30 cellular contexts compared by ENCODE assay signal in the genomic region with DNA sequence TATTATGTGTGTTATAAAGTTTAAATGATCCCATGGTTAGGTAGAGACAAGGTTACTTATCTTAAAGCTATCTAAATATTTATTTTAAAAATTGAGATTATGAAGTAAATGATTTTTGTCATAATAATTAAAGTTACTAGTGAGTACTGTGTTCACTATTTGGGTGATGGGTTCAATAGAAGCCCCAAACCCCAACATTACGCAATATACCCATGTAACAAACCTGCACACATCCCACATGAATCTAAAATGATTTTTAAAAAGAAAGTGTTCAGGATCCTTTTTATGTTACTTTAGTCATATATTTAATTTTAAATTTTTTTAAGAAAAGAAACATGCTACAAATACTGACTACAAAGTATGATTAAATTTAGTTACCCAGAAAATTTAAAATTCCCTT.
"Had no signal": no experiment of that assay in that cellular context is flagged by ENCODE, and none has a peak within 500 bp of the region (broad histone marks: within the 10 kb centered on the region; RNA-seq: fewer than 3 reads in every experiment).

No MANE protein-coding gene starts in this region.

- H3K4me3 Mint-ChIP-seq: activated CD4-positive, alpha-beta memory T cell treated with anti-CD3 and anti-CD28 coated beads for 36 hours; activated CD4-positive, alpha-beta T cell treated with anti-CD3 and anti-CD28 coated beads for 36 hours; activated CD4-positive, alpha-beta T cell treated with anti-CD3 and anti-CD28 coated beads, Interleukin-2, amount 10 ng/mL, durations not matched to agents 24 days and 14 days; activated CD8-positive, alpha-beta memory T cell treated with anti-CD3 and anti-CD28 coated beads, Interleukin-2, amount 10 ng/mL, durations not matched to agents 7 days and 5 days; activated CD8-positive, alpha-beta T cell treated with anti-CD3 and anti-CD28 coated beads, Interleukin-2, amount 10 ng/mL, durations not matched to agents 7 days and 5 days; activated naive CD4-positive, alpha-beta T cell treated with anti-CD3 and anti-CD28 coated beads for 36 hours; activated naive CD4-positive, alpha-beta T cell treated with anti-CD3 and anti-CD28 coated beads, Interleukin-2, amount 50 U/mL, for 24 hours; activated naive CD8-positive, alpha-beta T cell treated with anti-CD3 and anti-CD28 coated beads for 36 hours; activated naive CD8-positive, alpha-beta T cell treated with anti-CD3 and anti-CD28 coated beads, Interleukin-2, amount 50 U/mL, for 24 hours; activated T-helper 1 cell treated with anti-CD3 and anti-CD28 coated beads, Interleukin-12 subunit alpha, Interleukin-12 subunit beta, Interleukin-2, Interleukin-4 antibody, amounts not matched to agents 30 ng/mL and 10 ng/mL and 1 ng/mL, durations not matched to agents 14 hours and 24 hours and 36 hours; T-helper 2 cell treated with Interferon-gamma antibody and Interleukin-4, amounts not matched to agents 5 μg/mL and 100 μg/mL, for 36 hours had no signal

- H3K27ac ChIP-seq: adrenal gland, body of pancreas, colonic mucosa, heart left ventricle had no signal

- ATAC-seq: activated CD4-positive, alpha-beta T cell treated with anti-CD3 and anti-CD28 coated beads for 36 hours; activated CD8-positive, alpha-beta memory T cell treated with anti-CD3 and anti-CD28 coated beads, Interleukin-2, amount 10 ng/mL, durations not matched to agents 7 days and 5 days; activated CD8-positive, alpha-beta T cell treated with anti-CD3 and anti-CD28 coated beads, Interleukin-2, amount 10 ng/mL, durations not matched to agents 7 days and 5 days; activated naive CD8-positive, alpha-beta T cell treated with anti-CD3 and anti-CD28 coated beads, Interleukin-2, amount 50 U/mL, for 24 hours; body of pancreas; esophagus mucosa; heart left ventricle had no signal

- H3K4me1 ChIP-seq: adrenal gland, body of pancreas, colonic mucosa, heart left ventricle had no signal

- H3K9me3 ChIP-seq: adrenal gland, body of pancreas, colonic mucosa, heart left ventricle had no signal

- H3K36me3 Mint-ChIP-seq: activated CD4-positive, alpha-beta memory T cell treated with anti-CD3 and anti-CD28 coated beads for 36 hours; activated CD8-positive, alpha-beta memory T cell treated with anti-CD3 and anti-CD28 coated beads, Interleukin-2, amount 10 ng/mL, durations not matched to agents 7 days and 5 days; activated naive CD4-positive, alpha-beta T cell treated with anti-CD3 and anti-CD28 coated beads, Interleukin-2, amount 50 U/mL, for 24 hours; activated naive CD8-positive, alpha-beta T cell treated with anti-CD3 and anti-CD28 coated beads for 36 hours had no signal

- H3K9me3 Mint-ChIP-seq: activated CD4-positive, alpha-beta memory T cell treated with anti-CD3 and anti-CD28 coated beads for 36 hours; activated CD4-positive, alpha-beta T cell treated with anti-CD3 and anti-CD28 coated beads, Interleukin-2, amount 10 ng/mL, durations not matched to agents 24 days and 14 days; activated naive CD4-positive, alpha-beta T cell treated with anti-CD3 and anti-CD28 coated beads for 36 hours; activated naive CD4-positive, alpha-beta T cell treated with anti-CD3 and anti-CD28 coated beads, Interleukin-2, amount 50 U/mL, for 24 hours; activated naive CD8-positive, alpha-beta T cell treated with anti-CD3 and anti-CD28 coated beads for 36 hours; activated naive CD8-positive, alpha-beta T cell treated with anti-CD3 and anti-CD28 coated beads, Interleukin-2, amount 50 U/mL, for 24 hours; activated T-helper 1 cell treated with anti-CD3 and anti-CD28 coated beads, Interleukin-12 subunit alpha, Interleukin-12 subunit beta, Interleukin-2, Interleukin-4 antibody, amounts not matched to agents 30 ng/mL and 10 ng/mL and 1 ng/mL, durations not matched to agents 14 hours and 24 hours and 36 hours; activated T-helper 2 cell treated with anti-CD3 and anti-CD28 coated beads, Interferon-gamma antibody, Interleukin-2, Interleukin-4, amounts not matched to agents 10 μg/mL and 5 μg/mL and 100 μg/mL, durations not matched to agents 14 hours and 24 hours and 36 hours had no signal

- H3K4me3 ChIP-seq: adrenal gland, body of pancreas, colonic mucosa, heart left ventricle had no signal

- H3K36me3 ChIP-seq: adrenal gland, colonic mucosa, heart left ventricle had no signal

- DNase-seq: activated CD4-positive, alpha-beta memory T cell treated with anti-CD3 and anti-CD28 coated beads for 36 hours; activated CD4-positive, alpha-beta T cell treated with anti-CD3 and anti-CD28 coated beads for 36 hours; activated CD4-positive, alpha-beta T cell treated with anti-CD3 and anti-CD28 coated beads, Interleukin-2, amount 10 ng/mL, durations not matched to agents 24 days and 14 days; activated CD4-positive, CD25-positive, alpha-beta regulatory T cell; activated CD4-positive, CD25-positive, alpha-beta regulatory T cell treated with anti-CD3 and anti-CD28 coated beads, Interleukin-2, amount 50 U/mL, for 72 hours; activated CD8-positive, alpha-beta memory T cell treated with anti-CD3 and anti-CD28 coated beads, Interleukin-2, amount 10 ng/mL, durations not matched to agents 7 days and 5 days; activated CD8-positive, alpha-beta memory T cell treated with anti-CD3 and anti-CD28 coated beads, Interleukin-2, amount 50 U/mL, for 4 hours; activated CD8-positive, alpha-beta T cell treated with anti-CD3 and anti-CD28 coated beads, Interleukin-2, amount 10 ng/mL, durations not matched to agents 7 days and 5 days; activated effector memory CD4-positive, alpha-beta T cell treated with anti-CD3 and anti-CD28 coated beads, Interleukin-2, amount 50 U/mL, for 16 hours; activated naive CD4-positive, alpha-beta T cell treated with anti-CD3 and anti-CD28 coated beads for 36 hours; activated naive CD8-positive, alpha-beta T cell treated with anti-CD3 and anti-CD28 coated beads for 36 hours; activated naive CD8-positive, alpha-beta T cell treated with anti-CD3 and anti-CD28 coated beads, Interleukin-2, amount 50 U/mL, for 24 hours; activated T-cell treated with anti-CD3 and anti-CD28 coated beads, Interleukin-2, amount 50 U/mL, for 1 hour; activated T-cell treated with anti-CD3 and anti-CD28 coated beads, Interleukin-2, amount 50 U/mL, for 48 hours; adrenal gland; amygdala; aorta; body of pancreas; caudate nucleus; colonic mucosa; effector CD8-positive, alpha-beta T cell; foreskin fibroblast; heart left ventricle; hypothalamus had no signal

- H3K27me3 ChIP-seq: adrenal gland, body of pancreas, colonic mucosa, heart left ventricle had no signal

- H3K27me3 Mint-ChIP-seq: activated CD4-positive, alpha-beta memory T cell treated with anti-CD3 and anti-CD28 coated beads for 36 hours; activated CD4-positive, alpha-beta T cell treated with anti-CD3 and anti-CD28 coated beads for 36 hours; activated CD4-positive, alpha-beta T cell treated with anti-CD3 and anti-CD28 coated beads, Interleukin-2, amount 10 ng/mL, durations not matched to agents 24 days and 14 days; activated CD8-positive, alpha-beta memory T cell treated with anti-CD3 and anti-CD28 coated beads, Interleukin-2, amount 10 ng/mL, durations not matched to agents 7 days and 5 days; activated naive CD4-positive, alpha-beta T cell treated with anti-CD3 and anti-CD28 coated beads, Interleukin-2, amount 50 U/mL, for 24 hours; activated naive CD8-positive, alpha-beta T cell treated with anti-CD3 and anti-CD28 coated beads for 36 hours; activated naive CD8-positive, alpha-beta T cell treated with anti-CD3 and anti-CD28 coated beads, Interleukin-2, amount 50 U/mL, for 24 hours had no signal

- H3K4me1 Mint-ChIP-seq: activated CD4-positive, alpha-beta T cell treated with anti-CD3 and anti-CD28 coated beads for 36 hours; activated CD4-positive, alpha-beta T cell treated with anti-CD3 and anti-CD28 coated beads, Interleukin-2, amount 10 ng/mL, durations not matched to agents 24 days and 14 days; activated CD8-positive, alpha-beta memory T cell treated with anti-CD3 and anti-CD28 coated beads, Interleukin-2, amount 10 ng/mL, durations not matched to agents 7 days and 5 days; activated naive CD4-positive, alpha-beta T cell treated with anti-CD3 and anti-CD28 coated beads, Interleukin-2, amount 50 U/mL, for 24 hours; activated naive CD8-positive, alpha-beta T cell treated with anti-CD3 and anti-CD28 coated beads for 36 hours; activated naive CD8-positive, alpha-beta T cell treated with anti-CD3 and anti-CD28 coated beads, Interleukin-2, amount 50 U/mL, for 24 hours had no signal

- FAIRE-seq: frontal cortex had no signal

- H3K27ac Mint-ChIP-seq: activated CD4-positive, alpha-beta memory T cell treated with anti-CD3 and anti-CD28 coated beads for 36 hours; activated CD4-positive, alpha-beta T cell treated with anti-CD3 and anti-CD28 coated beads for 36 hours; activated CD4-positive, alpha-beta T cell treated with anti-CD3 and anti-CD28 coated beads, Interleukin-2, amount 10 ng/mL, durations not matched to agents 24 days and 14 days; activated CD8-positive, alpha-beta memory T cell treated with anti-CD3 and anti-CD28 coated beads, Interleukin-2, amount 10 ng/mL, durations not matched to agents 7 days and 5 days; activated CD8-positive, alpha-beta T cell treated with anti-CD3 and anti-CD28 coated beads, Interleukin-2, amount 10 ng/mL, durations not matched to agents 7 days and 5 days; activated naive CD4-positive, alpha-beta T cell treated with anti-CD3 and anti-CD28 coated beads for 36 hours; activated naive CD4-positive, alpha-beta T cell treated with anti-CD3 and anti-CD28 coated beads, Interleukin-2, amount 50 U/mL, for 24 hours; activated naive CD8-positive, alpha-beta T cell treated with anti-CD3 and anti-CD28 coated beads for 36 hours; activated naive CD8-positive, alpha-beta T cell treated with anti-CD3 and anti-CD28 coated beads, Interleukin-2, amount 50 U/mL, for 24 hours; activated T-helper 1 cell treated with anti-CD3 and anti-CD28 coated beads, Interleukin-12 subunit alpha, Interleukin-12 subunit beta, Interleukin-2, Interleukin-4 antibody, amounts not matched to agents 30 ng/mL and 10 ng/mL and 1 ng/mL, durations not matched to agents 14 hours and 24 hours and 36 hours; activated T-helper 2 cell treated with anti-CD3 and anti-CD28 coated beads, Interferon-gamma antibody, Interleukin-2, Interleukin-4, amounts not matched to agents 10 μg/mL and 5 μg/mL and 100 μg/mL, durations not matched to agents 14 hours and 24 hours and 36 hours; T-helper 2 cell treated with Interferon-gamma antibody and Interleukin-4, amounts not matched to agents 5 μg/mL and 100 μg/mL, for 36 hours had no signal
